In the genomic region with DNA sequence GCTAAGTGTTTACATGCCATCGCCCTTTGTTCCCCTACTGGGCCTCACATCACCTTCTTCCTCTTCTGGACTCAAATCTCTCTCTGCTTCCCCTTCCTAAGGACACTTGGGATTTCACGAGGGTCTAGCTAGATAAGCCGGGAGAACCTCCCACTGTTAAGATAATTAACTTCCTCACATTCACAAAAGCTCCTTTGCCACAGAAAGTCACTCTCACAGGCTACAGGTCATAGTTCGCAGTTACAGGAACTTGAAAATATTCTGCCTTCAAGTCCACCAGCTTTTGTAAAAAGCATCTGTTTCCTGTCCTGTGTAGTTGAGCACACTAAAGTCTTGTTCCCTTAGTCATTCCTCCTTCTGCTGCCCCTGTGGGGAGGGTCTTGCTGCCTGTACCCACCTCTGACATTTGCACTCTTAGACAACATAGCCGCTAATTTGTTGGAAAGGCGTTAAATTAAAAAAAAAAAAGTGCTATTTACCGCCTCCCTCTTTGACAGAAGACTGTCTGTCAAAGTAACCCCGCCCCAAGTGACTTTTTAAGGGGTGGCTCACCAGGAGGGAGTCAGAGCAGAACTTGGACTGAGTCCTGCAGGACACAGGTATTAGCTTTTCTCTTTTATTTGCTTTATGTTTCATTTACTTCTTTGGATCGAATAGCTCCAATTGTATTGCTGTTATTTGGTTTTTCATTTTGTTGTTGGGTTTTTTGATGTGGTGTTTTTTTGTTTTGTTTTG, we compare ENCODE assay signal across 8 cellular contexts. TPM values are rescaled to one million over a fixed set of nuclear protein-coding genes. Genes with fewer than 3 reads are reported as not detected.
DNase-seq lines count a peak whose midpoint lies in the region; ATAC-seq and TF ChIP-seq lines count a peak whose summit lies in the region.

No MANE protein-coding gene starts in this region.

- H3K27ac Mint-ChIP-seq in memory B cell = peak overlapping the region; percentile 91

- H3K27ac ChIP-seq in OCI-LY1 (ENCODE audit: low read depth, low read length, poor library complexity, severe bottlenecking) = peak overlapping the region; percentile 91
- H3K27ac ChIP-seq in thyroid gland = peak overlapping the region; percentile 11 to 29 (median 24)
- H3K27ac ChIP-seq in GM23248 = no peak overlapping the region

- peaks cover 4% of the 10 kb centered on the region; the same call in 1 of the 2 replicates for H3F3A ChIP-seq in OCI-LY1 (ENCODE audit: insufficient read depth, low read length)
- no peaks in the 10 kb centered on the region for H3F3A ChIP-seq in GM23248 (ENCODE audit: insufficient read depth)

- H3K4me3 ChIP-seq in OCI-LY1 (ENCODE audit: low read depth, low read length, poor library complexity, severe bottlenecking) (peak overlapping the region; percentile 68), thyroid gland (replicated peaks in 1 of 3) (no peak overlapping the region), GM23248 (no peak overlapping the region)

- no peak overlapping the region for H2AFZ ChIP-seq in OCI-LY1 (ENCODE audit: low read length)
- H2AFZ ChIP-seq in GM23248 = no peak overlapping the region

- in situ Hi-C loops in GM23248 (cut with MboI) = no loop called here

- H3K36me3 ChIP-seq in OCI-LY1 (ENCODE audit: insufficient read depth, low read length) = peaks cover 10% of the 10 kb centered on the region
- no peaks in the 10 kb centered on the region for H3K36me3 ChIP-seq in thyroid gland
- H3K36me3 ChIP-seq in GM23248 (ENCODE audit: low read depth) = no peaks in the 10 kb centered on the region

- ATAC-seq in GM21360 (IDR thresholded peaks at IDR 0.05; ENCODE audit: unreplicated experiment) (peak; percentile 48), memory B cell (ENCODE audit: low read depth) (peak; percentile 64)

- no peaks in the 10 kb centered on the region for H3K9me3 Mint-ChIP-seq in memory B cell

- intact Hi-C loops in thyroid gland (cut with DNase I) = no loop called here

- peak in 1 of 2 donors; percentile 36 for TF ChIP-seq POLR2A in thyroid gland (IDR thresholded peaks at IDR 0.05)

- TF ChIP-seq CTCF in OCI-LY1 (IDR thresholded peaks at IDR 0.05; ENCODE audit: low read length) (no peak), thyroid gland (IDR thresholded peaks at IDR 0.05) (no peak)

- H3K9me2 ChIP-seq in OCI-LY1 (ENCODE audit: low read depth, low read length) (no peaks in the 10 kb centered on the region), GM23248 (ENCODE audit: insufficient read depth) (no peaks in the 10 kb centered on the region)

- H3K79me2 ChIP-seq in OCI-LY1 (ENCODE audit: insufficient read depth, low read length) (peaks cover 10% of the 10 kb centered on the region), GM23248 (ENCODE audit: insufficient read depth) (no peaks in the 10 kb centered on the region)

- no peaks in the 10 kb centered on the region for H4K20me1 ChIP-seq in OCI-LY1 (ENCODE audit: insufficient read depth, low read length)
- no peaks in the 10 kb centered on the region for H4K20me1 ChIP-seq in GM23248 (ENCODE audit: insufficient read depth)

- no peaks in the 10 kb centered on the region for H3K27me3 Mint-ChIP-seq in memory B cell

- DNase-seq in activated naive CD4-positive, alpha-beta T cell (lab: John Stamatoyannopoulos, UW) = peak in 3 of 4 experiments; percentile 29 to 60 (median 35)
- peak in 1 of 2 donors; percentile 52 for DNase-seq in memory B cell (ENCODE audit: low spot score in 2 of 2)
- DNase-seq in thyroid gland = peak in 1 of 2 donors; percentile 9
- no peak for DNase-seq in GM23248
- DNase-seq in cerebellar nuclear complex (lab: John Stamatoyannopoulos, UW) = no peak
- DNase-seq in GM19240 (ENCODE audit: insufficient read length, low spot score) = no peak

- WGBS in thyroid gland, 2 donors = 26 to 30% methylated on average over 9 of the region's 9 CpGs
- WGBS in GM23248 (ENCODE audit: low coverage in 1 of 2, low lambda C conversion rate in 2 of 2, missing lambda C conversion rate in 2 of 2), 2 experiments = 26 to 29% methylated on average over 9 of the region's 9 CpGs

- peaks cover 47% of the 10 kb centered on the region for H3K4me1 Mint-ChIP-seq in memory B cell

- peaks cover 15% of the 10 kb centered on the region for H3K36me3 Mint-ChIP-seq in memory B cell

- H3K9me3 ChIP-seq in OCI-LY1 (ENCODE audit: low read length) (peaks cover 4% of the 10 kb centered on the region; the same call in 1 of the 2 replicates), thyroid gland (no peaks in the 10 kb centered on the region), GM23248 (ENCODE audit: low read depth) (no peaks in the 10 kb centered on the region)

- H3K4me3 Mint-ChIP-seq in memory B cell = peak overlapping the region; percentile 97

- H3K27me3 ChIP-seq in OCI-LY1 (ENCODE audit: insufficient read depth, low read length) (no peaks in the 10 kb centered on the region), thyroid gland (no peaks in the 10 kb centered on the region), GM23248 (replicated peaks; ENCODE audit: insufficient read depth) (peaks cover 71% of the 10 kb centered on the region)

- H3K9ac ChIP-seq in OCI-LY1 (ENCODE audit: low read length) (peak overlapping the region; percentile 66), GM23248 (no peak overlapping the region)

- H3K4me1 ChIP-seq in OCI-LY1 (ENCODE audit: insufficient read depth, low read length, severe bottlenecking) = peaks cover 75% of the 10 kb centered on the region
- no peaks in the 10 kb centered on the region for H3K4me1 ChIP-seq in thyroid gland
- no peaks in the 10 kb centered on the region for H3K4me1 ChIP-seq in GM23248 (ENCODE audit: insufficient read depth)

- peak overlapping the region; percentile 62 for H3K4me2 ChIP-seq in OCI-LY1 (ENCODE audit: low read length)
- H3K4me2 ChIP-seq in GM23248 (ENCODE audit: unreplicated experiment) = no peak overlapping the region

RNA-seq across cellular contexts. Expression of a gene that starts 26.8 kb away (rescaled TPM):
- 10 to 100 TPM in 1 of 4 donors, 1 to 10 TPM in 1, under 1 TPM in 1, not detected in 1; 0.56 to 34.8 (median 2.6) TPM for total RNA-seq in thyroid gland
- total RNA-seq in GM23248 (2014; rRNA removed; shearing (Covaris generic)) = not detected in 2 replicates
- polyA plus RNA-seq in GM23248 (2016; fragmentation: Nextera tagmentation; extraction: Ambion mirVana) = not detected in 2 replicates

Comparison
In these comparisons a context has a peak if more than half of its experiments do, and no peak if none do; other contexts are left out.
1. DNase-seq: peak in activated naive CD4-positive, alpha-beta T cell (3 of 4); none in GM23248 (single experiment), cerebellar nuclear complex (0 of 2) and GM19240 (single experiment).